Comparison of ENCODE assay signal across 4 cellular contexts in the genomic region with DNA sequence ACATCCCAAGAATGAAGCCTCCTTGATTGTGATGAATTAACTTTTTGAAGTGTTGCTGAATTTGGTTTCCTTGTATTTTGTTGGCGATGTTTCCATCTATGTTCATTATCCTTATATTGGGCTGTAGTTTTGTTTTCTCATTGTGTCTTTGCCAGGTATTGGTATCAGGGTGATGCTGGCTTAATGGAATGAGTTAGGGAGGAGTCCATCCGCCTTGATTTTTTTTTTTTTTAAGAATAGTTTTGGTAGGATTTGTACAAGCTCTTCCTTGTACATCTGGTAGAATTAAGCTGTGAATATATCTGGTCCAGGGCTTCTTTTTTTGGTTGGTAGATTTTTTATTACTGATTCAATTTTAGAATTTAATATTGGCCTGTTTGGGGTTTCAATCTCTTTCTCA.
"Had no signal": no experiment of that assay in that cellular context is flagged by ENCODE, and none has a peak within 500 bp of the region (broad histone marks: within the 10 kb centered on the region; RNA-seq: fewer than 3 reads in every experiment).

No MANE protein-coding gene starts in this region.

- H3K4me3 ChIP-seq: GM23338 had no signal

- ATAC-seq: GM23338 had no signal

- DNase-seq: H9, HCEC 1CT, IMR-90 had no signal

- H3K27ac Mint-ChIP-seq: GM23338 had no signal

- H3K4me3 Mint-ChIP-seq: GM23338, H9 had no signal
